In genomic region chr1:217717959-217718358, GRCh38 we compare ENCODE assay signal across 21 cellular contexts.
"Had no signal": no experiment of that assay in that cellular context is flagged by ENCODE, and none has a peak within 500 bp of the region (broad histone marks: within the 10 kb centered on the region; RNA-seq: fewer than 3 reads in every experiment).

No MANE protein-coding gene starts in this region.

- H3K4me1 ChIP-seq: adrenal gland, body of pancreas, esophagus muscularis mucosa, transverse colon had no signal

- ATAC-seq: activated CD8-positive, alpha-beta T cell treated with anti-CD3 and anti-CD28 coated beads, Interleukin-2, amount 10 ng/mL, durations not matched to agents 7 days and 5 days; body of pancreas; left cardiac atrium had no signal

- H3K9me3 ChIP-seq: body of pancreas, ovary, transverse colon had no signal

- DNase-seq: activated B cell treated with CpG ODN at 0.5 μM for 24 hours; activated CD4-positive, alpha-beta T cell treated with anti-CD3 and anti-CD28 coated beads for 48 hours; activated CD8-positive, alpha-beta memory T cell treated with anti-CD3 and anti-CD28 coated beads, Interleukin-2, amount 50 U/mL, for 4 hours; activated CD8-positive, alpha-beta T cell treated with anti-CD3 and anti-CD28 coated beads, Interleukin-2, amount 10 ng/mL, durations not matched to agents 7 days and 5 days; activated effector memory CD4-positive, alpha-beta T cell treated with anti-CD3 and anti-CD28 coated beads, Interleukin-2, amount 50 U/mL, for 16 hours; activated T-cell treated with anti-CD3 and anti-CD28 coated beads, Interleukin-2, amount 50 U/mL, for 48 hours; adrenal gland; body of pancreas; caudate nucleus; glutamatergic neuron; left cardiac atrium; naive B cell; ovary; stimulated activated CD4-positive, alpha-beta T cell treated with anti-CD3 and anti-CD28 coated beads, Interleukin-4, amount 100 ng/mL, for 24 hours; stimulated activated naive CD4-positive, alpha-beta T cell treated with Interleukin-2 at 50 U/mL for 16 hours; SW 1271; transverse colon had no signal

- H3K4me3 Mint-ChIP-seq: activated B cell treated with CpG ODN at 0.5 μM for 24 hours; activated CD8-positive, alpha-beta T cell treated with anti-CD3 and anti-CD28 coated beads, Interleukin-2, amount 10 ng/mL, durations not matched to agents 7 days and 5 days; activated naive CD4-positive, alpha-beta T cell treated with anti-CD3 and anti-CD28 coated beads, Interleukin-2, amount 50 U/mL, for 24 hours; naive B cell had no signal

- H3K36me3 ChIP-seq: adrenal gland, esophagus muscularis mucosa, ovary, transverse colon had no signal

- H3K27ac ChIP-seq: adrenal gland, body of pancreas, esophagus muscularis mucosa, ovary, skin epidermis, transverse colon had no signal

- H3K36me3 Mint-ChIP-seq: activated naive CD4-positive, alpha-beta T cell treated with anti-CD3 and anti-CD28 coated beads, Interleukin-2, amount 50 U/mL, for 24 hours; naive B cell had no signal

- H3K27me3 Mint-ChIP-seq: activated B cell treated with CpG ODN at 0.5 μM for 24 hours, naive B cell had no signal

- H3K9me3 Mint-ChIP-seq: activated B cell treated with CpG ODN at 0.5 μM for 24 hours; activated naive CD4-positive, alpha-beta T cell treated with anti-CD3 and anti-CD28 coated beads, Interleukin-2, amount 50 U/mL, for 24 hours had no signal

- H3K4me1 Mint-ChIP-seq: activated B cell treated with CpG ODN at 0.5 μM for 24 hours; activated naive CD4-positive, alpha-beta T cell treated with anti-CD3 and anti-CD28 coated beads, Interleukin-2, amount 50 U/mL, for 24 hours; naive B cell had no signal

- H3K4me3 ChIP-seq: adrenal gland, body of pancreas, esophagus muscularis mucosa, lung, ovary, skin epidermis, transverse colon had no signal

- H3K27me3 ChIP-seq: adrenal gland, body of pancreas, esophagus muscularis mucosa, ovary, transverse colon had no signal

- H3K27ac Mint-ChIP-seq: activated B cell treated with CpG ODN at 0.5 μM for 24 hours; activated CD8-positive, alpha-beta T cell treated with anti-CD3 and anti-CD28 coated beads, Interleukin-2, amount 10 ng/mL, durations not matched to agents 7 days and 5 days; activated naive CD4-positive, alpha-beta T cell treated with anti-CD3 and anti-CD28 coated beads, Interleukin-2, amount 50 U/mL, for 24 hours; naive B cell had no signal
